Comparison of ENCODE assay signal across 9 cellular contexts in the genomic region with DNA sequence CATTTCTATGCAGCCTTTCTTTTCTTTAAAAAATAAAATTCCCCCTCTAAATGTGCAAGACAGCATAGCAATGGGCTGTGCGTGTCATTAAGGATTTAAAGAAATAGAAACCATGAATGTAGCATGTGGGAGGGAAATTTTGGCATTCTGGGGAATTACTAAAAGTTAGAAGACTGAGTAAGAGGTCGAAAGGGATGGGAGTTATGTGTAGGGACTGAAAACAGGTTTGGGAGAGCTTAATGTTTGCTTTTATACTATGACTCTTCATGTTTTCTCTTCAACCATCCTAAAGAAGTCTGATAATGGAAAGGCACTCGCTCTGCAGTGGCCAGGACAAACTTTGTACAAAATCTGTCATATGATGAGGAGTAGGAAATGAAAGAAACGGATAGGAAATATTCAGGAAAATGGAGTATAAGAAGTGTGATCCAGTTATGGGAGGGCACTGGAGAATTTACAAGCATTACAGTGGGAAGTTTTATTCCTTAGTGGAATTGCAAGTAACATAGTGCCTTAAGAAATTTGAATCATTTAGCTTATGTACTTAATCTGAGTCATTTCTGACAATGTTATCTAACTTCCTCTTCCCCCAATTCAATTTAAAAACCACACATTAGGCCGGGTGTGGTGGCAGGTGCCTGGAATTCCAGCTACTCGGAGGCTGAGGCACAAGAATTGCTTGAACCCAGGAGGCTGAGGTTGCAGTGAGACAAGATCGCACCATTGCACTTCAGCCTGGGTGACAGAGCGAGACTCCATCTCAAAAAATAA. TPM values are rescaled to one million over a fixed set of nuclear protein-coding genes. Genes with fewer than 3 reads are reported as not detected.
DNase-seq lines count a peak whose midpoint lies in the region; ATAC-seq lines count a peak whose summit lies in the region.
"Had no signal": no experiment of that assay in that cellular context is flagged by ENCODE, and none has a peak within 500 bp of the region (broad histone marks: within the 10 kb centered on the region; RNA-seq: fewer than 3 reads in every experiment).

No MANE protein-coding gene starts in this region.

- intact Hi-C loops in aorta (cut with DNase I) = no loop called here

- no peaks in the 10 kb centered on the region for H3K9me3 ChIP-seq in CD8-positive, alpha-beta memory T cell (ENCODE audit: low read length)
- no peaks in the 10 kb centered on the region for H3K9me3 ChIP-seq in aorta (ENCODE audit: control insufficient read depth, low read length)

- peaks cover 32 to 41% (median 37%) of the 10 kb centered on the region in 3 donors for H3K4me1 Mint-ChIP-seq in CD8-positive, alpha-beta memory T cell
- peaks cover 11 to 38% of the 10 kb centered on the region in 2 donors for H3K4me1 Mint-ChIP-seq in immature natural killer cell

- no peaks in the 10 kb centered on the region for H3K4me1 ChIP-seq in CD8-positive, alpha-beta memory T cell (ENCODE audit: insufficient read depth, low read length)
- H3K4me1 ChIP-seq in aorta (ENCODE audit: control insufficient read depth in 1 of 2, insufficient read depth in 2 of 2, low read length in 2 of 2) = no peaks in the 10 kb centered on the region

- WGBS in aorta, 2 donors = 75 to 80% methylated on average over 8 of the region's 8 CpGs

- H3K4me3 Mint-ChIP-seq in CD8-positive, alpha-beta memory T cell = no peak overlapping the region
- H3K4me3 Mint-ChIP-seq in immature natural killer cell = no peak overlapping the region

- no peaks in the 10 kb centered on the region for H3K27me3 Mint-ChIP-seq in CD8-positive, alpha-beta memory T cell
- peaks cover 0 to 1% (median 0%) of the 10 kb centered on the region in 3 donors for H3K27me3 Mint-ChIP-seq in immature natural killer cell (ENCODE audit: low read depth in 3 of 3)

- no peak overlapping the region for H3K4me3 ChIP-seq in CD8-positive, alpha-beta memory T cell (ENCODE audit: low read length)
- H3K4me3 ChIP-seq in aorta (ENCODE audit: low read length in 2 of 2) = no peak overlapping the region

- POLR2A ChIA-PET in CD8-positive, alpha-beta memory T cell (lab: Charles Lee) = no interaction called here

- no peak overlapping the region for H3K27ac ChIP-seq in CD8-positive, alpha-beta memory T cell (ENCODE audit: low read depth, low read length)
- no peak overlapping the region for H3K27ac ChIP-seq in aorta (ENCODE audit: low read depth in 1 of 2, low read length in 2 of 2)

- CTCF ChIA-PET in CD8-positive, alpha-beta memory T cell (lab: Charles Lee) = no interaction called here

- H3K36me3 ChIP-seq in CD8-positive, alpha-beta memory T cell (ENCODE audit: insufficient read depth, low read length) = peaks cover 11% of the 10 kb centered on the region
- H3K36me3 ChIP-seq in aorta (ENCODE audit: control insufficient read depth in 1 of 2, insufficient read depth in 2 of 2, low read length in 1 of 2) = peaks cover 0 to 2% of the 10 kb centered on the region in 2 donors

- DNase-seq in CD8-positive, alpha-beta memory T cell = no peak
- DNase-seq in UCSD-AML1 (lab: John Stamatoyannopoulos, UW; ENCODE audit: unreplicated experiment) (peak; percentile 16), kidney tubule cell (ENCODE audit: low spot score) (peak; percentile 75), aorta (no peak), GM03348 (ENCODE audit: low spot score) (no peak), immature natural killer cell (no peak)
- no peak for DNase-seq in activated CD8-positive, alpha-beta memory T cell treated with anti-CD3 and anti-CD28 coated beads, Interleukin-2, amount 50 U/mL, for 48 hours
- DNase-seq: cerebellar nuclear complex had no signal

- H3K27me3 ChIP-seq in CD8-positive, alpha-beta memory T cell (ENCODE audit: insufficient read depth, low read length, poor library complexity, severe bottlenecking) = no peaks in the 10 kb centered on the region
- peaks cover 0 to 2% of the 10 kb centered on the region in 2 donors for H3K27me3 ChIP-seq in aorta (ENCODE audit: control insufficient read depth in 1 of 2, insufficient read depth in 2 of 2, low read length in 1 of 2)

- H3K9me3 Mint-ChIP-seq in CD8-positive, alpha-beta memory T cell = peaks cover 2 to 8% (median 3%) of the 10 kb centered on the region in 5 donors
- peaks cover 0 to 7% (median 0%) of the 10 kb centered on the region in 6 donors for H3K9me3 Mint-ChIP-seq in immature natural killer cell

- H3K36me3 Mint-ChIP-seq in CD8-positive, alpha-beta memory T cell = peaks cover 35 to 76% (median 37%) of the 10 kb centered on the region in 3 donors
- peaks cover 42 to 63% (median 45%) of the 10 kb centered on the region in 3 donors for H3K36me3 Mint-ChIP-seq in immature natural killer cell

- ATAC-seq in HG02610 (IDR thresholded peaks at IDR 0.05; ENCODE audit: unreplicated experiment) (peak; percentile 69), aorta (ENCODE audit: low FRiP score) (no peak)

- H3K27ac Mint-ChIP-seq in CD8-positive, alpha-beta memory T cell = peak overlapping the region in 6 of 8 donors; percentile 8 to 83 (median 47)
- H3K27ac Mint-ChIP-seq in immature natural killer cell = peak overlapping the region in 1 of 6 donors; percentile 56

RNA-seq across cellular contexts. Expression of gene TMEM87B, which starts 20.6 kb away (rescaled TPM):
- 10 to 100 TPM; 16.8 to 17.3 TPM for total RNA-seq in CD8-positive, alpha-beta memory T cell
- 12.9 TPM for polyA plus RNA-seq in CD8-positive, alpha-beta memory T cell
- total RNA-seq in aorta = 10 to 100 TPM; 28.3 to 31.5 TPM
- polyA plus RNA-seq in aorta = 10 to 100 TPM in 1 of 2 donors, 1 to 10 TPM in 1; 5.4 to 11.6 TPM
- 1 to 10 TPM; 3.0 to 8.5 (median 5.2) TPM for polyA plus RNA-seq in immature natural killer cell

Comparison
In these comparisons a context has a peak if more than half of its experiments do, and no peak if none do; other contexts are left out.
1. DNase-seq: peak in UCSD-AML1 (single experiment) and kidney tubule cell (single experiment); none in CD8-positive, alpha-beta memory T cell (0 of 5), aorta (0 of 2), activated CD8-positive, alpha-beta memory T cell treated with anti-CD3 and anti-CD28 coated beads, Interleukin-2, amount 50 U/mL, for 48 hours (single experiment), GM03348 (single experiment) and immature natural killer cell (0 of 3).